In the genomic region with DNA sequence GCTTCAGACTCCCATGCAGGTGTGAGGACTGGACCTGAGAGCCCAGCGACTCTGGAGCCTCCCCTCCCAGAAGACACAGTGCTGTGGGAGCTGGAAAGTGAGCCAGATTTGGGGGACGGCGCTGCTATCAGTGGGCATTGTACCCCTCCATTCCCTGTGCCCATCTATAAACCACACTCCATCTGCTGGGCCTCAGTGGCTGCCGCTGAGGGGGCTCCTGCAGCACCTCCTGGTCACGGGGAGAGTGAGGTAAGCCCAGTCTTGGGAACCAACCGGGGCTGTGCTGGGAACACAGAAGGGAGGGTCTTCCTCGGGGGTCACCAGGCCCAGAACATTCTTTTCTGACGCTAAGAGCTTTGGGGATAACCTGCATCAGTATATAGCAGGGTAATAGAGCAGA, we compare ENCODE assay signal across 29 cellular contexts. TPM values are rescaled to one million over a fixed set of nuclear protein-coding genes. Genes with fewer than 3 reads are reported as not detected.
A peak's percentile ranks its signal among the peaks of the same experiment; 100 is the strongest.
DNase-seq lines count a peak whose midpoint lies in the region; ATAC-seq, FAIRE-seq and TF ChIP-seq lines count a peak whose summit lies in the region.
"Had no signal": no experiment of that assay in that cellular context is flagged by ENCODE, and none has a peak within 500 bp of the region (broad histone marks: within the 10 kb centered on the region; RNA-seq: fewer than 3 reads in every experiment).

No MANE protein-coding gene starts in this region.

- WGBS in right cardiac atrium = 89% methylated on average over 8 of the region's 8 CpGs
- 68% methylated on average over 7 of the region's 8 CpGs for WGBS in HepG2 (ENCODE audit: low lambda C conversion rate)
- WGBS in thyroid gland, 2 donors = 82 to 89% methylated on average over 8 of the region's 8 CpGs

- no peak overlapping the region for H3K9ac ChIP-seq in HepG2 (ENCODE audit: insufficient read depth, low read depth, low read length)

- no peak for TF ChIP-seq CTCF in HepG2 (CRISPR knock-in tag; IDR thresholded peaks at IDR 0.05)
- TF ChIP-seq CTCF in thyroid gland (IDR thresholded peaks at IDR 0.05) = no peak

- peak overlapping the region; percentile 83 to 96 for H3K27ac Mint-ChIP-seq in T-cell
- H3K27ac Mint-ChIP-seq: GM23338, progenitor cell of endocrine pancreas had no signal

- H3K9me3 ChIP-seq in right cardiac atrium (ENCODE audit: control insufficient read depth, low read length) = no peaks in the 10 kb centered on the region
- H3K9me3 ChIP-seq in HepG2 (ENCODE audit: low read length) = no peaks in the 10 kb centered on the region
- H3K9me3 ChIP-seq in thyroid gland = no peaks in the 10 kb centered on the region
- H3K9me3 ChIP-seq: gastrocnemius medialis, testis, vagina had no signal

- in situ Hi-C loops in HepG2 (cut with HindIII; ENCODE audit: extremely low pct_ligation_motif_present, low pct_unique_long_range_greater_than_20kb) = no loop called here

- H3K4me3 ChIP-seq in right cardiac atrium (ENCODE audit: low read length) (no peak overlapping the region), HepG2 (replicated peaks in 1 of 3; ENCODE audit: insufficient read depth in 1 of 3, low read depth in 2 of 3, low read length in 3 of 3) (no peak overlapping the region), thyroid gland (replicated peaks in 1 of 3) (no peak overlapping the region)
- H3K4me3 ChIP-seq: dorsolateral prefrontal cortex, gastrocnemius medialis, GM23338, hepatocyte, testis, vagina had no signal

- H2AFZ ChIP-seq in HepG2 (ENCODE audit: low read length) = no peak overlapping the region
- H2AFZ ChIP-seq: GM23338, hepatocyte had no signal

- no peaks in the 10 kb centered on the region for H3K9me3 Mint-ChIP-seq in T-cell
- H3K9me3 Mint-ChIP-seq: activated T-helper 1 cell treated with anti-CD3 and anti-CD28 coated beads, Interleukin-12 subunit alpha, Interleukin-12 subunit beta, Interleukin-2, Interleukin-4 antibody, amounts not matched to agents 30 ng/mL and 10 ng/mL and 1 ng/mL, durations not matched to agents 14 hours and 24 hours and 36 hours; GM23338 had no signal

- TF ChIP-seq EP300 in HepG2 (IDR thresholded peaks at IDR 0.05; ENCODE audit: low read depth in 2 of 2, low read length in 2 of 2) (no peak), HepG2 (CRISPR knock-in tag; IDR thresholded peaks at IDR 0.05; ENCODE audit: borderline replicate concordance) (no peak)

- peak; percentile 43 for DNase-seq in cardiac septum (ENCODE audit: low spot score)
- no peak for DNase-seq in right cardiac atrium
- DNase-seq in T-cell = no peak
- DNase-seq in HepG2 (ENCODE audit: low spot score) = no peak
- DNase-seq in thyroid gland = no peak
- DNase-seq in C1 segment of cervical spinal cord (lab: John Stamatoyannopoulos, UW) = no peak
- no peak for DNase-seq in activated CD4-positive, CD25-positive, alpha-beta regulatory T cell (lab: John Stamatoyannopoulos, UW)
- DNase-seq: cerebellar nuclear complex; DMS 273 treated with DMSO at 0.1 percent for 48 hours; dorsolateral prefrontal cortex; EL; gastrocnemius medialis; left colon; mammary epithelial cell; NCI-H1092 treated with DMSO at 0.1 percent for 48 hours; NCI-H2029; NCI-H69; SHP77; stimulated activated CD4-positive, alpha-beta T cell treated with anti-CD3 and anti-CD28 coated beads, Interleukin-4, amount 100 ng/mL, for 4 hours; stimulated activated naive CD4-positive, alpha-beta T cell; testis had no signal

- H3K36me3 Mint-ChIP-seq in T-cell = peaks cover 38% of the 10 kb centered on the region

- H3K27ac ChIP-seq in right cardiac atrium (ENCODE audit: low read length) (no peak overlapping the region), HepG2 (ENCODE audit: extremely low read length, insufficient read depth, low read length) (no peak overlapping the region), thyroid gland (peak overlapping the region in 2 of 3 donors; percentile 87 to 91)
- H3K27ac ChIP-seq: dorsolateral prefrontal cortex, gastrocnemius medialis, hepatocyte, testis, vagina had no signal

- ATAC-seq in right cardiac atrium (no peak), T-cell (replicated peaks in 1 of 4) (no peak), HepG2 (no peak), HG03097 (IDR thresholded peaks at IDR 0.05; ENCODE audit: low FRiP score, unreplicated experiment) (no peak)
- ATAC-seq: gastrocnemius medialis, GM23338, left colon, Panc1, sciatic nerve had no signal

- no peaks in the 10 kb centered on the region for H3K27me3 Mint-ChIP-seq in T-cell
- H3K27me3 Mint-ChIP-seq: progenitor cell of endocrine pancreas had no signal

- FAIRE-seq in HepG2 (lab: Jason Lieb, UNC) = no peak

- H3K4me1 ChIP-seq in right cardiac atrium (ENCODE audit: control insufficient read depth, insufficient read depth, low read length) (peaks cover 2% of the 10 kb centered on the region), HepG2 (ENCODE audit: insufficient read depth, low read length) (peaks cover 43% of the 10 kb centered on the region), thyroid gland (peaks cover 38 to 69% of the 10 kb centered on the region in 2 donors)
- H3K4me1 ChIP-seq: gastrocnemius medialis, vagina had no signal

- H3K27me3 ChIP-seq in right cardiac atrium (ENCODE audit: control insufficient read depth, insufficient read depth) (no peaks in the 10 kb centered on the region), HepG2 (ENCODE audit: control insufficient read depth in 1 of 2, insufficient read depth in 2 of 2, low read length in 2 of 2) (no peaks in the 10 kb centered on the region), thyroid gland (no peaks in the 10 kb centered on the region)
- H3K27me3 ChIP-seq: dorsolateral prefrontal cortex, gastrocnemius medialis, hepatocyte, testis, vagina had no signal

- H3K4me3 Mint-ChIP-seq in T-cell = peak overlapping the region in 2 of 3 donors; percentile 2 to 41
- H3K4me3 Mint-ChIP-seq: GM23338 had no signal

- no peak overlapping the region for H3K4me2 ChIP-seq in HepG2 (ENCODE audit: low read depth, low read length)
- H3K4me2 ChIP-seq: GM23338, hepatocyte had no signal

- H3K4me1 Mint-ChIP-seq in T-cell = peaks cover 93 to 97% (median 95%) of the 10 kb centered on the region in 3 donors

- TF ChIP-seq POLR2A in HepG2 (IDR thresholded peaks at IDR 0.05; ENCODE audit: insufficient read depth in 1 of 2, low read depth in 2 of 2, low read length in 2 of 2) (no peak), thyroid gland (IDR thresholded peaks at IDR 0.05) (no peak)

- intact Hi-C loops in cardiac septum (cut with DNase I) = no loop called here
- intact Hi-C loops in right cardiac atrium (cut with DNase I) = no loop called here
- intact Hi-C loops in HepG2 (cut with micrococcal nuclease; ENCODE audit: unreplicated experiment) = no loop called here
- intact Hi-C loops in thyroid gland (cut with DNase I) = no loop called here

- TF ChIP-seq RAD21 in HepG2 (CRISPR knock-in tag; IDR thresholded peaks at IDR 0.05) = no peak

- H4K20me1 ChIP-seq in HepG2 (ENCODE audit: insufficient read depth, low read length) = no peaks in the 10 kb centered on the region

- POLR2A ChIA-PET in T-cell (lab: Charles Lee) (no interaction called here), HepG2 (lab: Yijun Ruan, JAX) (interaction anchor here (1.5 to 6.4 kb wide), 4 partner anchors 10 to 27 kb away, joined by 3 to 97 read pairs (median 27); no protein-coding TSS in a partner anchor)

- H3K36me3 ChIP-seq in HepG2 (replicated peaks in 1 of 2; ENCODE audit: control insufficient read depth in 1 of 2, insufficient read depth in 2 of 2, low read length in 2 of 2) (no peaks in the 10 kb centered on the region; a peak in 1 of 5 replicates), thyroid gland (no peaks in the 10 kb centered on the region)
- H3K36me3 ChIP-seq: gastrocnemius medialis, vagina had no signal

- H3K79me2 ChIP-seq in HepG2 (ENCODE audit: insufficient read depth, low read length) = no peaks in the 10 kb centered on the region
- H3K79me2 ChIP-seq: hepatocyte had no signal

- BruUV-seq in HepG2 (replicated peaks; lab: Mats Ljungman, UMichigan) = no TSS peak

- CTCF ChIA-PET in T-cell (lab: Charles Lee) (interaction anchor here (0.5 to 1.4 kb wide), 3 partner anchors 15 to 45 kb away, joined by 3 to 11 read pairs (median 3); no protein-coding TSS in a partner anchor), HepG2 (lab: Yijun Ruan, JAX; ENCODE audit: low intra/inter-chr PET ratio, low total read pairs) (no interaction called here)

RNA-seq across cellular contexts. Expression of gene PSD4, which starts 9.5 kb away (rescaled TPM):
- total RNA-seq in cardiac septum = 2.3 TPM
- total RNA-seq in right cardiac atrium = 1 to 10 TPM; 2.0 to 4.0 (median 3.3) TPM
- polyA plus RNA-seq in right cardiac atrium = 1.0 TPM
- 100 to 1,000 TPM; 145 to 217 (median 150) TPM for total RNA-seq in T-cell
- 8.6 and 9.4 TPM in 2 replicates for total RNA-seq in HepG2 (2016; rRNA removed; fragmentation: Illumina TruSeq; extraction: Trizol)
- total RNA-seq in HepG2 (2016; cell fraction: cytosol; rRNA removed; fragmentation: Illumina TruSeq; extraction: Trizol; ENCODE audit: low read depth) = 1.8 and 2.1 TPM in 2 replicates
- total RNA-seq in HepG2 (2016; cell fraction: insoluble cytoplasmic fraction; rRNA removed; fragmentation: Illumina TruSeq; extraction: Trizol) = 6.4 and 9.6 TPM in 2 replicates
- total RNA-seq in HepG2 (2016; cell fraction: membrane; rRNA removed; fragmentation: Illumina TruSeq; extraction: Trizol) = 4.3 and 5.2 TPM in 2 replicates
- 10.2 and 10.4 TPM in 2 replicates for total RNA-seq in HepG2 (2016; cell fraction: nucleus; rRNA removed; fragmentation: Illumina TruSeq; extraction: Trizol)
- 5.8 and 9.1 TPM in 2 replicates for polyA plus RNA-seq in HepG2 (2011; rRNA removed)
- 4.3 and 4.7 TPM in 2 replicates for polyA plus RNA-seq in HepG2 (2011; cell fraction: cytosol; rRNA removed)
- polyA plus RNA-seq in HepG2 (2011; cell fraction: nucleus; rRNA removed) = 34.6 and 36.0 TPM in 2 replicates
- polyA plus RNA-seq in HepG2 (2012) = 9.7 and 12.9 TPM in 2 replicates
- 1.3 TPM in 2 replicates for polyA plus RNA-seq in HepG2 (2016; cell fraction: cytosol; fragmentation: Illumina TruSeq; extraction: Trizol; ENCODE audit: low read depth)
- polyA plus RNA-seq in HepG2 (2016; cell fraction: insoluble cytoplasmic fraction; fragmentation: Illumina TruSeq; extraction: Trizol; ENCODE audit: low read depth) = 4.3 and 6.8 TPM in 2 replicates
- 3.3 TPM in 2 replicates for polyA plus RNA-seq in HepG2 (2016; cell fraction: membrane; fragmentation: Illumina TruSeq; extraction: Trizol; ENCODE audit: low read depth)
- polyA plus RNA-seq in HepG2 (2016; cell fraction: nucleus; fragmentation: Illumina TruSeq; extraction: Trizol; ENCODE audit: insufficient read depth, low read depth) = 14.7 and 15.0 TPM in 2 replicates
- 3.6 and 13.9 TPM in 2 replicates for polyA minus RNA-seq in HepG2 (2011; rRNA and poly(A)+ RNA removed; ENCODE audit: low replicate concordance)
- polyA minus RNA-seq in HepG2 (2011; cell fraction: cytosol; rRNA and poly(A)+ RNA removed) = 5.2 and 5.3 TPM in 2 replicates
- polyA minus RNA-seq in HepG2 (2011; cell fraction: nucleus; rRNA and poly(A)+ RNA removed) = 11.6 and 16.2 TPM in 2 replicates
- total RNA-seq in thyroid gland = 100 to 1,000 TPM in 3 of 4 donors, 10 to 100 TPM in 1; 63.7 to 136 (median 111) TPM

RNA-seq across cellular contexts. Expression of gene IL1RN, which starts 55.9 kb away (rescaled TPM):
- total RNA-seq in cardiac septum (0.59 TPM), right cardiac atrium (1 to 10 TPM in 1 of 4 donors, under 1 TPM in 3; 0.45 to 1.1 (median 0.78) TPM), T-cell (not detected), HepG2 (2016; rRNA removed; fragmentation: Illumina TruSeq; extraction: Trizol) (21.1 and 21.2 TPM in 2 replicates), thyroid gland (1 to 10 TPM in 2 of 4 donors, under 1 TPM in 1, not detected in 1; 0.67 to 1.3 (median 1.3) TPM)
- polyA plus RNA-seq in right cardiac atrium (0.54 TPM), HepG2 (2011; rRNA removed) (101 and 142 TPM in 2 replicates)
- total RNA-seq in HepG2 (2016; cell fraction: cytosol; rRNA removed; fragmentation: Illumina TruSeq; extraction: Trizol; ENCODE audit: low read depth) = 6.3 and 8.3 TPM in 2 replicates
- total RNA-seq in HepG2 (2016; cell fraction: insoluble cytoplasmic fraction; rRNA removed; fragmentation: Illumina TruSeq; extraction: Trizol) = 21.0 and 24.7 TPM in 2 replicates
- 18.1 and 19.8 TPM in 2 replicates for total RNA-seq in HepG2 (2016; cell fraction: membrane; rRNA removed; fragmentation: Illumina TruSeq; extraction: Trizol)
- 16.3 and 16.9 TPM in 2 replicates for total RNA-seq in HepG2 (2016; cell fraction: nucleus; rRNA removed; fragmentation: Illumina TruSeq; extraction: Trizol)
- polyA plus RNA-seq in HepG2 (2011; cell fraction: cytosol; rRNA removed) = 92.3 and 115 TPM in 2 replicates
- polyA plus RNA-seq in HepG2 (2011; cell fraction: nucleus; rRNA removed) = 29.8 and 45.4 TPM in 2 replicates
- polyA plus RNA-seq in HepG2 (2012) = 96.1 and 98.3 TPM in 2 replicates
- polyA plus RNA-seq in HepG2 (2016; cell fraction: cytosol; fragmentation: Illumina TruSeq; extraction: Trizol; ENCODE audit: low read depth) = 12.2 and 14.7 TPM in 2 replicates
- 46.6 and 48.4 TPM in 2 replicates for polyA plus RNA-seq in HepG2 (2016; cell fraction: insoluble cytoplasmic fraction; fragmentation: Illumina TruSeq; extraction: Trizol; ENCODE audit: low read depth)
- polyA plus RNA-seq in HepG2 (2016; cell fraction: membrane; fragmentation: Illumina TruSeq; extraction: Trizol; ENCODE audit: low read depth) = 32.1 and 33.8 TPM in 2 replicates
- 23.4 and 24.9 TPM in 2 replicates for polyA plus RNA-seq in HepG2 (2016; cell fraction: nucleus; fragmentation: Illumina TruSeq; extraction: Trizol; ENCODE audit: insufficient read depth, low read depth)
- polyA minus RNA-seq in HepG2 (2011; rRNA and poly(A)+ RNA removed; ENCODE audit: low replicate concordance) = 0.42 and 94.0 TPM in 2 replicates
- polyA minus RNA-seq in HepG2 (2011; cell fraction: cytosol; rRNA and poly(A)+ RNA removed) = 35.5 and 37.1 TPM in 2 replicates
- 29.4 and 42.8 TPM in 2 replicates for polyA minus RNA-seq in HepG2 (2011; cell fraction: nucleus; rRNA and poly(A)+ RNA removed)
- total RNA-seq: GM23338, progenitor cell of endocrine pancreas had no signal
- polyA plus RNA-seq: GM23338 had no signal

Comparison
In these comparisons a context has a peak if more than half of its experiments do, and no peak if none do; other contexts are left out.
1. H3K27ac ChIP-seq: peak in thyroid gland (2 of 3); none in right cardiac atrium (single experiment) and HepG2 (single experiment).
2. RNA of gene PSD4, which starts 9.5 kb away (total RNA-seq): 145 to 217 TPM in T-cell and 63.7 to 136 TPM in thyroid gland; 1.8 to 10.4 TPM in HepG2, 2.0 to 4.0 TPM in right cardiac atrium and 2.3 TPM in cardiac septum (single experiment); every median in the first group is over 4 times any median in the second.